17 cellular contexts compared by ENCODE assay signal in the genomic region with DNA sequence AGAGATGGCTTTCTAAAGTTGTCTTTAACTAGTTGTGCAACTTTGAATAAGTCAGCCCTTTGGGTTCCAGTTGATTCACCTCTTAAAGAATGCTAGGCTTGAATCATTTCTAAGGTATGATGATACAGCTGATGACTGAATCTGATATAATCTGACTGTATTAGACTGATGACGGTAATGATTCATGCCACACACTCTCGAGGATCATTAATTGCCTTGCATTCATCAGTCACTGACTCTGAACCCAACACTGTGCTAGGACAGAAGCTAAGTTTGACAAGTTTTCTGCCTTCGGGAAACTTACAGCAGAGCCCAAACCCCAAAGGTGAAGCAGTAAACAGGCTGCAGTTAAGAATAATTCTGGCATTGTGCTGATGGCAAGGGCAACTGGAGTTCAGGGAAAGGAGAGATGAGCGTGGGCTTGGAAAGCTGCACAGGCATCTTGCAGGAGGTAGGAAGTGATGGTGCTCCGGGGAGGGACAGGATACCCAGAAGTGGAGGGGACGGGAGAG. TPM values are rescaled to one million over a fixed set of nuclear protein-coding genes. Genes with fewer than 3 reads are reported as not detected.
A peak's percentile ranks its signal among the peaks of the same experiment; 100 is the strongest.
DNase-seq lines count a peak whose midpoint lies in the region; ATAC-seq, FAIRE-seq and TF ChIP-seq lines count a peak whose summit lies in the region.
"Had no signal": no experiment of that assay in that cellular context is flagged by ENCODE, and none has a peak within 500 bp of the region (broad histone marks: within the 10 kb centered on the region; RNA-seq: fewer than 3 reads in every experiment).

No MANE protein-coding gene starts in this region.

- no peaks in the 10 kb centered on the region for H3K4me1 Mint-ChIP-seq in stimulated activated naive CD8-positive, alpha-beta T cell treated with anti-CD3 and anti-CD28 coated beads, Interleukin-15, amount 100 ng/mL, for 72 hours
- H3K4me1 Mint-ChIP-seq: central memory CD8-positive, alpha-beta T cell; neural crest cell had no signal

- DNase-seq in A549 (ENCODE audit: low read depth in 1 of 2, low spot score in 1 of 2) = peak; percentile 55 to 71
- peak; percentile 81 for DNase-seq in HPDE6-E6E7 (ENCODE audit: extremely low spot score)
- DNase-seq in adipocyte (ENCODE audit: low read depth) = peak; percentile 5
- DNase-seq in glomerular visceral epithelial cell (ENCODE audit: extremely low spot score) = peak; percentile 84
- DNase-seq in stimulated activated naive CD8-positive, alpha-beta T cell treated with anti-CD3 and anti-CD28 coated beads, Interleukin-15, amount 100 ng/mL, for 72 hours = no peak
- DNase-seq in GF-D8 (lab: John Stamatoyannopoulos, UW) = no peak
- no peak for DNase-seq in MV-4-11 (lab: John Stamatoyannopoulos, UW)
- DNase-seq in activated CD4-positive, alpha-beta T cell treated with anti-CD3 and anti-CD28 coated beads, Interleukin-2, amount 50 U/mL, for 1 hour = no peak
- DNase-seq: activated effector memory CD4-positive, alpha-beta T cell treated with anti-CD3 and anti-CD28 coated beads, Interleukin-2, amount 50 U/mL, for 16 hours; left colon; NCI-H2107; T-helper 2 cell; upper lobe of left lung had no signal

- no peak overlapping the region for H3K4me3 ChIP-seq in A549
- no peak overlapping the region for H3K4me3 ChIP-seq in adipocyte (ENCODE audit: low read length)
- H3K4me3 ChIP-seq: HAP-1, upper lobe of left lung had no signal

- CTCF ChIA-PET in A549 (lab: Yijun Ruan, JAX) = interaction anchor here (0.9 to 3.5 kb wide), 4 partner anchors 10 to 269 kb away, joined by 3 to 20 read pairs (median 4); partner anchors contain the start of gene ASIC2

- H3K4me3 Mint-ChIP-seq in stimulated activated naive CD8-positive, alpha-beta T cell treated with anti-CD3 and anti-CD28 coated beads, Interleukin-15, amount 100 ng/mL, for 72 hours = no peak overlapping the region
- H3K4me3 Mint-ChIP-seq: central memory CD8-positive, alpha-beta T cell; neural crest cell had no signal

- no peak for TF ChIP-seq POLR2A in A549 (IDR thresholded peaks at IDR 0.05; ENCODE audit: low read length)

- H3K4me1 ChIP-seq in A549 (peaks cover 28% of the 10 kb centered on the region), adipocyte (ENCODE audit: control insufficient read depth, insufficient read depth, low read length) (peaks cover 13% of the 10 kb centered on the region)
- H3K4me1 ChIP-seq: HAP-1, upper lobe of left lung had no signal

- no peaks in the 10 kb centered on the region for H3K9me3 Mint-ChIP-seq in stimulated activated naive CD8-positive, alpha-beta T cell treated with anti-CD3 and anti-CD28 coated beads, Interleukin-15, amount 100 ng/mL, for 72 hours
- H3K9me3 Mint-ChIP-seq: central memory CD8-positive, alpha-beta T cell; neural crest cell had no signal

- POLR2A ChIA-PET in A549 (lab: Yijun Ruan, JAX) = no interaction called here

- WGBS in A549 (ENCODE audit: missing lambda C conversion rate) = 4% methylated on average over 6 of the region's 6 CpGs

- peak; percentile 89 for FAIRE-seq in A549 (lab: Jason Lieb, UNC)
- FAIRE-seq: A204.1 had no signal

- TF ChIP-seq CTCF in A549 (IDR thresholded peaks at IDR 0.05) = no peak

- no peak overlapping the region for H3K27ac Mint-ChIP-seq in stimulated activated naive CD8-positive, alpha-beta T cell treated with anti-CD3 and anti-CD28 coated beads, Interleukin-15, amount 100 ng/mL, for 72 hours

- peak in 1 of 2 experiments; percentile 72; a peak in 2 of 5 replicates for TF ChIP-seq EP300 in A549 (IDR thresholded peaks at IDR 0.05)

- no peaks in the 10 kb centered on the region for H3K36me3 ChIP-seq in adipocyte (ENCODE audit: control insufficient read depth, insufficient read depth, low read length, severe bottlenecking)
- H3K36me3 ChIP-seq: HAP-1, upper lobe of left lung had no signal

- H3K9me3 ChIP-seq in A549 (no peaks in the 10 kb centered on the region), adipocyte (ENCODE audit: control insufficient read depth, low read length) (no peaks in the 10 kb centered on the region)
- H3K9me3 ChIP-seq: HAP-1, upper lobe of left lung had no signal

- peaks cover 6% of the 10 kb centered on the region for H3K27me3 ChIP-seq in adipocyte (replicated peaks; ENCODE audit: control insufficient read depth, insufficient read depth, low read length)
- H3K27me3 ChIP-seq: upper lobe of left lung had no signal

- H3K27me3 Mint-ChIP-seq in stimulated activated naive CD8-positive, alpha-beta T cell treated with anti-CD3 and anti-CD28 coated beads, Interleukin-15, amount 100 ng/mL, for 72 hours = peaks cover 7% of the 10 kb centered on the region

- H3K4me2 ChIP-seq in A549 = peak overlapping the region; percentile 68

- H3K27ac ChIP-seq in A549 = peak overlapping the region; percentile 56 to 78
- H3K27ac ChIP-seq: upper lobe of left lung had no signal

- peak; percentile 89 to 91 for ATAC-seq in A549
- no peak for ATAC-seq in stimulated activated naive CD8-positive, alpha-beta T cell treated with anti-CD3 and anti-CD28 coated beads, Interleukin-15, amount 100 ng/mL, for 72 hours

- no peak overlapping the region for H3K9ac ChIP-seq in adipocyte (ENCODE audit: low read length)

- 0 out of 5 replicates have a peak, but pooled peaks of 1 of the 2 experiments have one; percentile 20 for TF ChIP-seq RAD21 in A549 (conservative IDR thresholded peaks at IDR 0.05 in 1 of 2, IDR thresholded peaks at IDR 0.05 in 1 of 2)

TF ChIP-seq in A549, 52 proteins besides CTCF, POLR2A, EP300 and RAD21:
- TF ChIP-seq JUN (IDR thresholded peaks at IDR 0.05) = peak; percentile 32 to 68; a peak in 2 of 5 replicates
- peak; percentile 97 for TF ChIP-seq JUNB (IDR thresholded peaks at IDR 0.05)
- peak; percentile 57; the same call in 1 of the 2 replicates for TF ChIP-seq MAX (IDR thresholded peaks at IDR 0.05)
- no peak for TF ChIP-seq TP53 (CRISPR knock-in tag; IDR thresholded peaks at IDR 0.05)
- no peak for TF ChIP-seq ZFP36 (IDR thresholded peaks at IDR 0.05; ENCODE audit: borderline replicate concordance, partially characterized antibody)
- TF ChIP-seq GATA3 (IDR thresholded peaks at IDR 0.05; ENCODE audit: borderline replicate concordance) = peak; percentile 95
- peak; percentile 22 for TF ChIP-seq MAFK (IDR thresholded peaks at IDR 0.05; ENCODE audit: partially characterized antibody)
- TF ChIP-seq FOSL2 (IDR thresholded peaks at IDR 0.05) = peak; percentile 98
- TF ChIP-seq FOSL2 (CRISPR knock-in tag; IDR thresholded peaks at IDR 0.05) = peak; percentile 95
- TF ChIP-seq, protein P1, sequence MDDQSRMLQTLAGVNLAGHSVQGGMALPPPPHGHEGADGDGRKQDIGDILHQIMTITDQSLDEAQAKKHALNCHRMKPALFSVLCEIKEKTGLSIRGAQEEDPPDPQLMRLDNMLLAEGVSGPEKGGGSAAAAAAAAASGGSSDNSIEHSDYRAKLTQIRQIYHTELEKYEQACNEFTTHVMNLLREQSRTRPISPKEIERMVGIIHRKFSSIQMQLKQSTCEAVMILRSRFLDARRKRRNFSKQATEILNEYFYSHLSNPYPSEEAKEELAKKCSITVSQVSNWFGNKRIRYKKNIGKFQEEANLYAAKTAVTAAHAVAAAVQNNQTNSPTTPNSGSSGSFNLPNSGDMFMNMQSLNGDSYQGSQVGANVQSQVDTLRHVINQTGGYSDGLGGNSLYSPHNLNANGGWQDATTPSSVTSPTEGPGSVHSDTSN (IDR thresholded peaks at IDR 0.05) = 0 out of 2 replicates have a peak, but pooled peaks have one; percentile 45
- peak; percentile 84 to 94 for TF ChIP-seq CEBPB (IDR thresholded peaks at IDR 0.05)
- 0 out of 3 replicates have a peak, but pooled peaks have one; percentile 6 for TF ChIP-seq SMC3 (IDR thresholded peaks at IDR 0.05)
- TF ChIP-seq FOXS1 (CRISPR knock-in tag; IDR thresholded peaks at IDR 0.05) = no peak; the same call in 1 of the 2 replicates

RNA-seq across cellular contexts. Expression of gene ASIC2, which starts 25.8 kb away (rescaled TPM):
- polyA plus RNA-seq in A549 (2011; rRNA removed) = 1.9 and 2.2 TPM in 2 replicates
- polyA plus RNA-seq in A549 (2012; cell fraction: cytosol; rRNA removed) = 1.0 and 1.5 TPM in 2 replicates
- 1.3 and 1.7 TPM in 2 replicates for polyA plus RNA-seq in A549 (2012; cell fraction: nucleus; rRNA removed)
- polyA plus RNA-seq in A549 (2017; fragmentation: RNase III; extraction: RNeasy Plus Mini Kit Qiagen cat#74134 plus additional on column Dnase treatment) = 1.5 to 1.9 TPM (median 1.6 TPM) in 3 replicates
- 2.8 and 3.7 TPM in 2 replicates for polyA minus RNA-seq in A549 (2011; rRNA and poly(A)+ RNA removed)

Comparison
In these comparisons a context has a peak if more than half of its experiments do, and no peak if none do; other contexts are left out.
1. DNase-seq: peak in A549 (2 of 2), HPDE6-E6E7 (single experiment), adipocyte (single experiment) and glomerular visceral epithelial cell (single experiment); none in stimulated activated naive CD8-positive, alpha-beta T cell treated with anti-CD3 and anti-CD28 coated beads, Interleukin-15, amount 100 ng/mL, for 72 hours (0 of 2), GF-D8 (single experiment), MV-4-11 (single experiment) and activated CD4-positive, alpha-beta T cell treated with anti-CD3 and anti-CD28 coated beads, Interleukin-2, amount 50 U/mL, for 1 hour (single experiment).